In genomic region chr1:82486969-82487368, GRCh38 we compare ENCODE assay signal across 22 cellular contexts.
"Had no signal": no experiment of that assay in that cellular context is flagged by ENCODE, and none has a peak within 500 bp of the region (broad histone marks: within the 10 kb centered on the region; RNA-seq: fewer than 3 reads in every experiment).

No MANE protein-coding gene starts in this region.

- H3K36me3 ChIP-seq: ascending aorta, left ventricle myocardium inferior, neural progenitor cell, prostate gland, suprapubic skin, transverse colon, WERI-Rb-1 had no signal

- H2AFZ ChIP-seq: neural progenitor cell had no signal

- DNase-seq: activated CD4-positive, alpha-beta T cell treated with anti-CD3 and anti-CD28 coated beads for 1 hour; activated CD8-positive, alpha-beta memory T cell treated with anti-CD3 and anti-CD28 coated beads for 24 hours; activated CD8-positive, alpha-beta memory T cell treated with anti-CD3 and anti-CD28 coated beads, Interleukin-2, amount 50 U/mL, for 48 hours; activated effector memory CD4-positive, alpha-beta T cell treated with anti-CD3 and anti-CD28 coated beads, Interleukin-2, amount 50 U/mL, for 16 hours; activated naive CD4-positive, alpha-beta T cell treated with anti-CD3 and anti-CD28 coated beads, Interleukin-2, amount 50 U/mL, for 16 hours; activated T-cell treated with anti-CD3 and anti-CD28 coated beads, Interleukin-2, amount 50 U/mL, for 48 hours; cerebellar nuclear complex; effector CD8-positive, alpha-beta T cell; foreskin melanocyte; hypothalamus; left ventricle myocardium inferior; mucosa of descending colon; naive thymus-derived CD4-positive, alpha-beta T cell; right cardiac atrium; stimulated activated CD4-positive, alpha-beta T cell treated with anti-CD3 and anti-CD28 coated beads, Interleukin-2, amount 100 ng/mL, for 24 hours; T-helper 17 cell; transverse colon; WERI-Rb-1 had no signal

- H3K4me1 ChIP-seq: ascending aorta, prostate gland had no signal

- H3K9me3 ChIP-seq: ascending aorta, left ventricle myocardium inferior, mucosa of descending colon, prostate gland, suprapubic skin, transverse colon had no signal

- H3K4me3 ChIP-seq: ascending aorta, left ventricle myocardium inferior, mucosa of descending colon, neural progenitor cell, prostate gland, suprapubic skin, transverse colon had no signal

- H3K27ac ChIP-seq: left ventricle myocardium inferior, neural progenitor cell, prostate gland, suprapubic skin, transverse colon, WERI-Rb-1 had no signal

- H3K27me3 ChIP-seq: ascending aorta, suprapubic skin, transverse colon had no signal

- ATAC-seq: mucosa of descending colon; naive thymus-derived CD4-positive, alpha-beta T cell; right cardiac atrium; T-helper 17 cell had no signal

- H3K9ac ChIP-seq: neural progenitor cell had no signal
